1 cellular context compared by ENCODE assay signal in genomic region chr1:86933562-86934377, GRCh38.
TF ChIP-seq lines count a peak whose summit lies in the region.

No MANE protein-coding gene starts in this region.

TF ChIP-seq in H1, 55 proteins besides CTCF, POLR2A, EP300 and RAD21:
- TF ChIP-seq ASH2L (IDR thresholded peaks at IDR 0.05; ENCODE audit: low read length) (peak; percentile 72), TAF1 (IDR thresholded peaks at IDR 0.05; ENCODE audit: low read depth, low read length) (peak; percentile 41; the same call in 1 of the 2 replicates), BACH1 (IDR thresholded peaks at IDR 0.05; ENCODE audit: low read length) (no peak), FOSL1 (IDR thresholded peaks at IDR 0.05; ENCODE audit: insufficient read depth, low read depth, low read length) (no peak), TAF7 (optimal IDR thresholded peaks at IDR 0.05; ENCODE audit: borderline replicate concordance, low read depth, low read length) (no peak), SP2 (IDR thresholded peaks at IDR 0.05; ENCODE audit: low read length) (no peak), CBX8 (IDR thresholded peaks at IDR 0.05; ENCODE audit: borderline replicate concordance, low read depth, low read length) (no peak), SP1 (IDR thresholded peaks at IDR 0.05; ENCODE audit: low read depth, low read length) (peak; percentile 48; the same call in 1 of the 2 replicates), CHD2 (IDR thresholded peaks at IDR 0.05; ENCODE audit: low read length) (no peak), CBX5 (IDR thresholded peaks at IDR 0.05; ENCODE audit: low read depth, low read length) (no peak), TBP (IDR thresholded peaks at IDR 0.05; ENCODE audit: low read depth, low read length) (no peak), CHD7 (IDR thresholded peaks at IDR 0.05; ENCODE audit: insufficient replicate concordance, low read length) (no peak)
TF ChIP-seq in H1: peak in this region for 3.
